ENCODE assay signal across 11 cellular contexts in genomic region chr16:28258571-28258970, GRCh38. TPM values are rescaled to one million over a fixed set of nuclear protein-coding genes. Genes with fewer than 3 reads are reported as not detected.
DNase-seq lines count a peak whose midpoint lies in the region; ATAC-seq lines count a peak whose summit lies in the region.
"Had no signal": no experiment of that assay in that cellular context is flagged by ENCODE, and none has a peak within 500 bp of the region (broad histone marks: within the 10 kb centered on the region; RNA-seq: fewer than 3 reads in every experiment).

No MANE protein-coding gene starts in this region.

- H3K27ac ChIP-seq in iPS-18a (ENCODE audit: low read length) = no peak overlapping the region
- H3K27ac ChIP-seq: A549 had no signal

- peaks cover 11% of the 10 kb centered on the region for H3K4me1 ChIP-seq in iPS-18a (ENCODE audit: control insufficient read depth, low read depth, low read length)
- no peaks in the 10 kb centered on the region for H3K4me1 ChIP-seq in skeletal muscle satellite cell (ENCODE audit: control insufficient read depth, insufficient read depth, low read length)
- H3K4me1 ChIP-seq: A549 had no signal

- no peaks in the 10 kb centered on the region for H3K9me3 ChIP-seq in iPS-18a (ENCODE audit: control insufficient read depth, low read depth, low read length)
- no peaks in the 10 kb centered on the region for H3K9me3 ChIP-seq in skeletal muscle satellite cell (replicated peaks; ENCODE audit: low read length)
- H3K9me3 ChIP-seq: A549 had no signal

- H3K36me3 ChIP-seq in iPS-18a (ENCODE audit: control insufficient read depth, low read depth, low read length) (no peaks in the 10 kb centered on the region), skeletal muscle satellite cell (ENCODE audit: insufficient read depth, low read length) (no peaks in the 10 kb centered on the region)

- H3K9ac ChIP-seq in iPS-18a (ENCODE audit: low read length) (no peak overlapping the region), skeletal muscle satellite cell (ENCODE audit: low read depth, low read length) (no peak overlapping the region)

- peak; percentile 11 for DNase-seq in DMS79 treated with DMSO at 0.1 percent for 48 hours (lab: John Stamatoyannopoulos, UW)
- DNase-seq in DMS79 (lab: John Stamatoyannopoulos, UW) = no peak
- peak; percentile 72 for DNase-seq in astrocyte of the hippocampus (ENCODE audit: low read depth, low spot score)
- no peak for DNase-seq in NOMO-1 (lab: John Stamatoyannopoulos, UW; ENCODE audit: unreplicated experiment in 2 of 2)
- DNase-seq: activated effector memory CD4-positive, alpha-beta T cell treated with Interleukin-2 at 50 U/mL for 16 hours; NCI-H774 had no signal

- no peak for ATAC-seq in HG03439 (IDR thresholded peaks at IDR 0.05; ENCODE audit: unreplicated experiment)
- no peak for ATAC-seq in HG03097 (IDR thresholded peaks at IDR 0.05; ENCODE audit: low FRiP score, unreplicated experiment)

- peak overlapping the region; percentile 58 for H3K4me2 ChIP-seq in skeletal muscle satellite cell (ENCODE audit: low read length)
- H3K4me2 ChIP-seq: A549 had no signal

- H3K4me3 ChIP-seq in iPS-18a (ENCODE audit: low read length) (peak overlapping the region; percentile 35), skeletal muscle satellite cell (ENCODE audit: low read length) (no peak overlapping the region)
- H3K4me3 ChIP-seq: A549 had no signal

- H3K27me3 ChIP-seq in iPS-18a (ENCODE audit: control insufficient read depth, insufficient read depth, low read length) (no peaks in the 10 kb centered on the region), skeletal muscle satellite cell (ENCODE audit: control insufficient read depth, insufficient read depth, low read length) (peaks cover 78% of the 10 kb centered on the region)

RNA-seq across cellular contexts. Expression of gene SBK1, which starts 33.8 kb away (rescaled TPM):
- under 0.01 TPM in 1 of 2 replicates, not detected in the other for total RNA-seq in skeletal muscle satellite cell (2012; rRNA removed)

RNA-seq across cellular contexts. Expression of gene XPO6, which starts 46.8 kb away (rescaled TPM):
- 84.9 and 88.9 TPM in 2 replicates for total RNA-seq in skeletal muscle satellite cell (2012; rRNA removed)

Comparison
In these comparisons a context has a peak if more than half of its experiments do, and no peak if none do; other contexts are left out.
1. DNase-seq: peak in DMS79 treated with DMSO at 0.1 percent for 48 hours (single experiment) and astrocyte of the hippocampus (single experiment); none in DMS79 (single experiment) and NOMO-1 (0 of 2).